ENCODE assay signal across 12 cellular contexts in genomic region chr1:8155528-8156186, GRCh38.
DNase-seq lines count a peak whose midpoint lies in the region; ATAC-seq lines count a peak whose summit lies in the region.
"Had no signal": no experiment of that assay in that cellular context is flagged by ENCODE, and none has a peak within 500 bp of the region (broad histone marks: within the 10 kb centered on the region; RNA-seq: fewer than 3 reads in every experiment).

No MANE protein-coding gene starts in this region.

- H3K23ac ChIP-seq in mesendoderm (ENCODE audit: low read length) = no peak overlapping the region

- no peak overlapping the region for H3K27ac ChIP-seq in mesendoderm (ENCODE audit: low read depth, low read length)
- H3K27ac ChIP-seq: SK-N-MC had no signal

- no peak for ATAC-seq in HG03342 (IDR thresholded peaks at IDR 0.05; ENCODE audit: unreplicated experiment)

- peak overlapping the region; percentile 7 for H3K18ac ChIP-seq in mesendoderm (ENCODE audit: low read length)

- H2BK120ac ChIP-seq in mesendoderm (ENCODE audit: low read depth, low read length) = no peak overlapping the region

- no peaks in the 10 kb centered on the region for H3K79me2 ChIP-seq in mesendoderm (ENCODE audit: control insufficient read depth, insufficient read depth, low read length)

- no peak overlapping the region for H3K9ac ChIP-seq in mesendoderm (ENCODE audit: low read length)

- H2BK5ac ChIP-seq in mesendoderm (ENCODE audit: low read length) = peak overlapping the region; percentile 94

- H3K36me3 ChIP-seq in mesendoderm (ENCODE audit: control insufficient read depth, insufficient read depth, low read length) = no peaks in the 10 kb centered on the region

- no peak overlapping the region for H4K5ac ChIP-seq in mesendoderm (ENCODE audit: low read length)

- no peaks in the 10 kb centered on the region for H3K79me1 ChIP-seq in mesendoderm (ENCODE audit: low read length)

- DNase-seq in DMS79 treated with DMSO at 0.1 percent for 48 hours (lab: John Stamatoyannopoulos, UW) (peak; percentile 25), NCI-H226 (peak; percentile 28), dermis blood vessel endothelial cell (peak; percentile 38), mesendoderm (peak; percentile 90), NCI-H2029 (lab: John Stamatoyannopoulos, UW) (no peak), DMS153 (lab: John Stamatoyannopoulos, UW) (no peak), epidermal melanocyte (ENCODE audit: insufficient read length, low spot score) (no peak)
- DNase-seq: activated CD4-positive, alpha-beta T cell treated with anti-CD3 and anti-CD28 coated beads, Interleukin-2, amount 50 U/mL, for 48 hours; activated naive CD8-positive, alpha-beta T cell treated with anti-CD3 and anti-CD28 coated beads for 36 hours; NCI-H345 had no signal

- H3K27me3 ChIP-seq in mesendoderm (ENCODE audit: insufficient read depth, low read length, poor library complexity) = no peaks in the 10 kb centered on the region

- no peak overlapping the region for H4K8ac ChIP-seq in mesendoderm (ENCODE audit: low read depth, low read length)

- no peak overlapping the region for H3K4ac ChIP-seq in mesendoderm (ENCODE audit: low read depth, low read length)

- no peak overlapping the region for H3K4me3 ChIP-seq in mesendoderm (ENCODE audit: low read length)
- H3K4me3 ChIP-seq: SK-N-MC had no signal

- H2AK5ac ChIP-seq in mesendoderm (ENCODE audit: low read length) = peak overlapping the region; percentile 99

- no peak overlapping the region for H2BK15ac ChIP-seq in mesendoderm (replicated peaks; ENCODE audit: low read depth)

- H3K4me1 ChIP-seq in mesendoderm (ENCODE audit: control insufficient read depth, low read depth, low read length) = peaks cover 10% of the 10 kb centered on the region

- no peak overlapping the region for H3K4me2 ChIP-seq in mesendoderm (ENCODE audit: low read length)

- peak overlapping the region; percentile 79 for H3K56ac ChIP-seq in mesendoderm (ENCODE audit: low read length)

- no CpG with 5 or more reads among the region's 14 CpGs for WGBS in mesendoderm (ENCODE audit: extremely low coverage, insufficient coverage, low lambda C conversion rate)

Comparison
In these comparisons a context has a peak if more than half of its experiments do, and no peak if none do; other contexts are left out.
1. DNase-seq: peak in DMS79 treated with DMSO at 0.1 percent for 48 hours (single experiment), NCI-H226 (single experiment), dermis blood vessel endothelial cell (single experiment) and mesendoderm (single experiment); none in NCI-H2029 (single experiment), DMS153 (single experiment) and epidermal melanocyte (single experiment).